Comparison of ENCODE assay signal across 23 cellular contexts in genomic region chr1:147496044-147496443, GRCh38.
"Had no signal": no experiment of that assay in that cellular context is flagged by ENCODE, and none has a peak within 500 bp of the region (broad histone marks: within the 10 kb centered on the region; RNA-seq: fewer than 3 reads in every experiment).

No MANE protein-coding gene starts in this region.

- H3K27me3 ChIP-seq: adrenal gland, brain microvascular endothelial cell, SJCRH30 had no signal

- H3K27ac ChIP-seq: adrenal gland, brain microvascular endothelial cell, KMS-11, PC-9, RWPE1, SJCRH30, SK-N-MC had no signal

- H3K4me3 ChIP-seq: adrenal gland, PC-9, SJCRH30, SK-N-MC had no signal

- H3K9me3 ChIP-seq: adrenal gland, SJCRH30 had no signal

- H3K9ac ChIP-seq: KMS-11 had no signal

- ATAC-seq: activated CD4-positive, alpha-beta T cell treated with anti-CD3 and anti-CD28 coated beads for 36 hours; activated CD8-positive, alpha-beta T cell treated with anti-CD3 and anti-CD28 coated beads, Interleukin-2, amount 10 ng/mL, durations not matched to agents 7 days and 5 days had no signal

- DNase-seq: activated CD4-positive, alpha-beta T cell treated with anti-CD3 and anti-CD28 coated beads, Interleukin-2, amount 10 ng/mL, durations not matched to agents 7 days and 5 days; activated CD4-positive, alpha-beta T cell treated with anti-CD3 and anti-CD28 coated beads, Interleukin-2, amount 50 U/mL, for 48 hours; activated CD8-positive, alpha-beta T cell treated with anti-CD3 and anti-CD28 coated beads, Interleukin-2, amount 10 ng/mL, durations not matched to agents 7 days and 5 days; activated gamma-delta T cell treated with Interleukin-2 at 50 U/mL for 16 hours; activated naive CD4-positive, alpha-beta T cell treated with anti-CD3 and anti-CD28 coated beads for 36 hours; activated T-cell treated with anti-CD3 and anti-CD28 coated beads, Interleukin-2, amount 50 U/mL, for 24 hours; MM.1S; MV-4-11; NCI-H146; NCI-H187; NCI-H2107; NCI-H2171; NCI-H510A; NCI-H748 treated with DMSO at 0.1 percent for 48 hours; NK-92 treated with Interleukin-12 subunit alpha and Interleukin-12 subunit beta, amount 100 ng/mL, for 24 hours; PC-9 had no signal

- H3K4me2 ChIP-seq: PC-9 had no signal

- H3K36me3 ChIP-seq: adrenal gland, brain microvascular endothelial cell, SJCRH30 had no signal

- H2AFZ ChIP-seq: PC-9 had no signal
